29 cellular contexts compared by ENCODE assay signal in genomic region chr16:80369138-80369537, GRCh38.
"Had no signal": no experiment of that assay in that cellular context is flagged by ENCODE, and none has a peak within 500 bp of the region (broad histone marks: within the 10 kb centered on the region; RNA-seq: fewer than 3 reads in every experiment).

No MANE protein-coding gene starts in this region.

- H3K4me1 Mint-ChIP-seq: activated B cell treated with CpG ODN at 0.5 μM for 24 hours had no signal

- H3K4me3 Mint-ChIP-seq: activated B cell treated with CpG ODN at 0.5 μM for 24 hours; activated CD4-positive, alpha-beta memory T cell treated with anti-CD3 and anti-CD28 coated beads for 36 hours; activated naive CD4-positive, alpha-beta T cell treated with anti-CD3 and anti-CD28 coated beads for 36 hours; activated T-cell treated with anti-CD3 and anti-CD28 coated beads, Interleukin-2, amount 50 U/mL, for 4 hours; activated T-helper 1 cell treated with anti-CD3 and anti-CD28 coated beads, Interleukin-12 subunit alpha, Interleukin-12 subunit beta, Interleukin-2, Interleukin-4 antibody, amounts not matched to agents 30 ng/mL and 10 ng/mL and 1 ng/mL, durations not matched to agents 14 hours and 24 hours and 36 hours had no signal

- DNase-seq: activated B cell treated with CpG ODN at 0.5 μM for 24 hours; activated CD4-positive, alpha-beta T cell treated with anti-CD3 and anti-CD28 coated beads for 4 hours; activated CD4-positive, alpha-beta T cell treated with anti-CD3 and anti-CD28 coated beads, Interleukin-2, amount 50 U/mL, for 1 hour; activated CD4-positive, CD25-positive, alpha-beta regulatory T cell treated with anti-CD3 and anti-CD28 coated beads, Interleukin-2, amount 50 U/mL, for 72 hours; activated CD8-positive, alpha-beta memory T cell treated with anti-CD3 and anti-CD28 coated beads, Interleukin-2, amount 50 U/mL, for 4 hours; activated gamma-delta T cell treated with Interleukin-2 at 50 U/mL for 16 hours; activated T-cell treated with anti-CD3 and anti-CD28 coated beads for 4 hours; activated T-cell treated with anti-CD3 and anti-CD28 coated beads, Interleukin-2, amount 50 U/mL, for 4 hours; MG63; MV-4-11; NCI-H1092; NCI-H1436 treated with DMSO at 0.1 percent for 48 hours; NCI-H2029 treated with DMSO at 0.1 percent for 48 hours; NCI-H2107; NCI-H446 treated with DMSO at 0.1 percent for 48 hours; NCI-H69; NK-92 treated with Interleukin-12 subunit alpha and Interleukin-12 subunit beta, amount 100 ng/mL, for 24 hours; SIG-M5; T-helper 1 cell; T-helper 9 cell had no signal

- H3K36me3 ChIP-seq: adrenal gland, MG63 had no signal

- H3K9me3 Mint-ChIP-seq: activated T-cell treated with anti-CD3 and anti-CD28 coated beads, Interleukin-2, amount 50 U/mL, for 4 hours; activated T-helper 1 cell treated with anti-CD3 and anti-CD28 coated beads, Interleukin-12 subunit alpha, Interleukin-12 subunit beta, Interleukin-2, Interleukin-4 antibody, amounts not matched to agents 30 ng/mL and 10 ng/mL and 1 ng/mL, durations not matched to agents 14 hours and 24 hours and 36 hours had no signal

- H3K4me2 ChIP-seq: PC-9 had no signal

- H3K27ac Mint-ChIP-seq: activated B cell treated with CpG ODN at 0.5 μM for 24 hours; activated CD4-positive, alpha-beta memory T cell treated with anti-CD3 and anti-CD28 coated beads for 36 hours; activated naive CD4-positive, alpha-beta T cell treated with anti-CD3 and anti-CD28 coated beads for 36 hours; activated naive CD4-positive, alpha-beta T cell treated with anti-CD3 and anti-CD28 coated beads, Interleukin-2, amount 50 U/mL, for 72 hours; activated T-helper 1 cell treated with anti-CD3 and anti-CD28 coated beads, Interleukin-12 subunit alpha, Interleukin-12 subunit beta, Interleukin-2, Interleukin-4 antibody, amounts not matched to agents 30 ng/mL and 10 ng/mL and 1 ng/mL, durations not matched to agents 14 hours and 24 hours and 36 hours had no signal

- H3K27me3 Mint-ChIP-seq: activated CD4-positive, alpha-beta memory T cell treated with anti-CD3 and anti-CD28 coated beads for 36 hours had no signal

- H3K4me1 ChIP-seq: adrenal gland, body of pancreas had no signal

- H3K4me3 ChIP-seq: adrenal gland, body of pancreas, MG63, PC-9 had no signal

- H3K36me3 Mint-ChIP-seq: activated naive CD4-positive, alpha-beta T cell treated with anti-CD3 and anti-CD28 coated beads, Interleukin-2, amount 50 U/mL, for 72 hours had no signal

- H2AFZ ChIP-seq: PC-9 had no signal

- H3K27me3 ChIP-seq: adrenal gland, body of pancreas, MG63 had no signal

- H3K9me3 ChIP-seq: adrenal gland, body of pancreas, MG63 had no signal

- H3K27ac ChIP-seq: adrenal gland, body of pancreas, PC-9, RWPE1, VCaP had no signal
